In the genomic region with DNA sequence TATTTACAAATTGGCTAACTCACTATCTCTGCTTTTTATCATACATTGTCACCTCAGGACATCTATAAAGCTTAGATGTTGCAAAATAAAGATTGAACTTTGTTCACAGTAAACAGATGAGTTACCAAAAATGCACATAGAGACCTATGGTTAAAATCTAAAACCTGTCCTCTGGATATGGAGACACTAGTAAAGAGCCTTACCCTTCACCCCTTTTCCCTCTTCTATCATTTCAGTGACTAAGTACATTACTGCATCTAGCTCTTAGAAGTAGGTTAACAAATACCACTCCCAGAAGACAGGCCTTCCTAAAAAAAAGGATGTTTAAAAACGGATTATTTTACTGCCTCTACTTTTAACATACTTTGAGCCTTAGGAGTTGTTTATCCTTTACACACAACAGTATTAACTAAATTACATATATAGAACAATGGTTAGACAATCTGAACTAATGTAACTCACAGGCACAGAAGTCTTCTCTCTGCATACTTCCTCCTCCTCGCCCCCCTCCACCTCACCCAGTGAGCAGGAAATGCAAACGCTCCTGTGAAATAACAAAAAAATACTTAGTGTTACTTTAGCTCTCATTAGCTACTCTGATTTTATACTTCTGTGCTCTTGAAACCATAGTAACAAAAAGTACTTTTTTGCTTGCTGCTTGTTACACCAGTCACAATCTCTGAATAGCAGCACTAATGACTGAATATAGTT, we compare ENCODE assay signal across 12 cellular contexts. TPM values are rescaled to one million over a fixed set of nuclear protein-coding genes. Genes with fewer than 3 reads are reported as not detected.
DNase-seq lines count a peak whose midpoint lies in the region; ATAC-seq lines count a peak whose summit lies in the region.
"Had no signal": no experiment of that assay in that cellular context is flagged by ENCODE, and none has a peak within 500 bp of the region (broad histone marks: within the 10 kb centered on the region; RNA-seq: fewer than 3 reads in every experiment).

No MANE protein-coding gene starts in this region.

- H3K36me3 Mint-ChIP-seq in activated naive CD8-positive, alpha-beta T cell treated with anti-CD3 and anti-CD28 coated beads, Interleukin-2, amount 50 U/mL, for 24 hours (ENCODE audit: low read depth), result peaks cover 40% of the 10 kb centered on the region

- no peak for DNase-seq in stimulated activated naive CD8-positive, alpha-beta T cell treated with anti-CD3 and anti-CD28 coated beads, Interleukin-15, Interleukin-2, amounts not matched to agents 100 U/mL and 50 U/mL, for 24 hours
- no peak for DNase-seq in stimulated activated naive CD8-positive, alpha-beta T cell treated with anti-CD3 and anti-CD28 coated beads, Interleukin-15, amount 100 ng/mL, for 72 hours
- no peak for DNase-seq in activated naive CD8-positive, alpha-beta T cell treated with anti-CD3 and anti-CD28 coated beads, Interleukin-2, amount 50 U/mL, for 24 hours
- DNase-seq in left colon (no peak), superior temporal gyrus (ENCODE audit: extremely low spot score) (no peak), NCI-H2227 treated with DMSO at 0.1 percent for 48 hours (lab: John Stamatoyannopoulos, UW) (no peak), NOMO-1 treated with DMSO at 0.1 percent for 48 hours (lab: John Stamatoyannopoulos, UW; ENCODE audit: unreplicated experiment) (no peak), NCI-H524 treated with DMSO at 0.1 percent for 48 hours (lab: John Stamatoyannopoulos, UW) (no peak)
- DNase-seq: NCI-H446; stimulated activated naive CD4-positive, alpha-beta T cell treated with Interleukin-2 at 50 U/mL for 16 hours had no signal

- intact Hi-C loops in left colon (cut with DNase I, micrococcal nuclease), result no loop called here

- H3K4me3 Mint-ChIP-seq in stimulated activated naive CD8-positive, alpha-beta T cell treated with anti-CD3 and anti-CD28 coated beads, Interleukin-15, amount 100 ng/mL, for 72 hours, result no peak overlapping the region
- no peak overlapping the region for H3K4me3 Mint-ChIP-seq in activated naive CD8-positive, alpha-beta T cell treated with anti-CD3 and anti-CD28 coated beads, Interleukin-2, amount 50 U/mL, for 24 hours
- H3K4me3 Mint-ChIP-seq: dendritic cell treated with granulocyte-macrophage colony-stimulating factor and Interleukin-4, amounts not matched to agents 40 ng/mL and 50 ng/mL, for 4 days; nephron had no signal

- peak overlapping the region in 1 of 2 donors; percentile 40 for H3K27ac Mint-ChIP-seq in stimulated activated naive CD8-positive, alpha-beta T cell treated with anti-CD3 and anti-CD28 coated beads, Interleukin-15, amount 100 ng/mL, for 72 hours
- peak overlapping the region; percentile 43 for H3K27ac Mint-ChIP-seq in activated naive CD8-positive, alpha-beta T cell treated with anti-CD3 and anti-CD28 coated beads, Interleukin-2, amount 50 U/mL, for 24 hours
- H3K27ac Mint-ChIP-seq: dendritic cell treated with granulocyte-macrophage colony-stimulating factor and Interleukin-4, amounts not matched to agents 40 ng/mL and 50 ng/mL, for 4 days; nephron had no signal

- no peaks in the 10 kb centered on the region for H3K9me3 Mint-ChIP-seq in stimulated activated naive CD8-positive, alpha-beta T cell treated with anti-CD3 and anti-CD28 coated beads, Interleukin-15, amount 100 ng/mL, for 72 hours
- no peaks in the 10 kb centered on the region for H3K9me3 Mint-ChIP-seq in activated naive CD8-positive, alpha-beta T cell treated with anti-CD3 and anti-CD28 coated beads, Interleukin-2, amount 50 U/mL, for 24 hours
- H3K9me3 Mint-ChIP-seq: dendritic cell treated with granulocyte-macrophage colony-stimulating factor and Interleukin-4, amounts not matched to agents 40 ng/mL and 50 ng/mL, for 4 days; nephron had no signal

- ATAC-seq in stimulated activated naive CD8-positive, alpha-beta T cell treated with anti-CD3 and anti-CD28 coated beads, Interleukin-15, Interleukin-2, amounts not matched to agents 100 U/mL and 50 U/mL, for 24 hours, result peak; percentile 40
- ATAC-seq in stimulated activated naive CD8-positive, alpha-beta T cell treated with anti-CD3 and anti-CD28 coated beads, Interleukin-15, amount 100 ng/mL, for 72 hours, result no peak
- ATAC-seq in activated naive CD8-positive, alpha-beta T cell treated with anti-CD3 and anti-CD28 coated beads, Interleukin-2, amount 50 U/mL, for 24 hours, result no peak
- ATAC-seq in left colon, result peak; percentile 57

- peaks cover 47% of the 10 kb centered on the region for H3K4me1 Mint-ChIP-seq in stimulated activated naive CD8-positive, alpha-beta T cell treated with anti-CD3 and anti-CD28 coated beads, Interleukin-15, amount 100 ng/mL, for 72 hours
- peaks cover 42% of the 10 kb centered on the region for H3K4me1 Mint-ChIP-seq in activated naive CD8-positive, alpha-beta T cell treated with anti-CD3 and anti-CD28 coated beads, Interleukin-2, amount 50 U/mL, for 24 hours

- no peaks in the 10 kb centered on the region for H3K27me3 Mint-ChIP-seq in stimulated activated naive CD8-positive, alpha-beta T cell treated with anti-CD3 and anti-CD28 coated beads, Interleukin-15, amount 100 ng/mL, for 72 hours
- no peaks in the 10 kb centered on the region for H3K27me3 Mint-ChIP-seq in activated naive CD8-positive, alpha-beta T cell treated with anti-CD3 and anti-CD28 coated beads, Interleukin-2, amount 50 U/mL, for 24 hours
- H3K27me3 Mint-ChIP-seq: dendritic cell treated with granulocyte-macrophage colony-stimulating factor and Interleukin-4, amounts not matched to agents 40 ng/mL and 50 ng/mL, for 4 days had no signal

RNA-seq across cellular contexts. Expression of a gene that starts 23.3 kb away (rescaled TPM):
- 10 to 100 TPM; 54.2 to 65.2 TPM for total RNA-seq in left colon

RNA-seq across cellular contexts. Expression of a gene that starts 46.1 kb away (rescaled TPM):
- 1 to 10 TPM; 6.3 to 7.5 TPM for total RNA-seq in left colon

Comparison
In these comparisons a context has a peak if more than half of its experiments do, and no peak if none do; other contexts are left out.
1. ATAC-seq: peak in stimulated activated naive CD8-positive, alpha-beta T cell treated with anti-CD3 and anti-CD28 coated beads, Interleukin-15, Interleukin-2, amounts not matched to agents 100 U/mL and 50 U/mL, for 24 hours (single experiment) and left colon (single experiment); none in stimulated activated naive CD8-positive, alpha-beta T cell treated with anti-CD3 and anti-CD28 coated beads, Interleukin-15, amount 100 ng/mL, for 72 hours (single experiment) and activated naive CD8-positive, alpha-beta T cell treated with anti-CD3 and anti-CD28 coated beads, Interleukin-2, amount 50 U/mL, for 24 hours (single experiment).